1 cellular context compared by ENCODE assay signal in genomic region chr19:54677217-54677616, GRCh38.
TF ChIP-seq lines count a peak whose summit lies in the region.

No MANE protein-coding gene starts in this region.

TF ChIP-seq in GM23338, 12 proteins besides CTCF, POLR2A, EP300 and RAD21 (continued from another document):
- TF ChIP-seq ZNF462 (CRISPR knock-in tag; IDR thresholded peaks at IDR 0.05): no peak
- TF ChIP-seq ZNF331 (CRISPR knock-in tag; IDR thresholded peaks at IDR 0.05; ENCODE audit: low read depth): no peak
- TF ChIP-seq NANOG (IDR thresholded peaks at IDR 0.05; ENCODE audit: borderline replicate concordance): no peak
